In the genomic region with DNA sequence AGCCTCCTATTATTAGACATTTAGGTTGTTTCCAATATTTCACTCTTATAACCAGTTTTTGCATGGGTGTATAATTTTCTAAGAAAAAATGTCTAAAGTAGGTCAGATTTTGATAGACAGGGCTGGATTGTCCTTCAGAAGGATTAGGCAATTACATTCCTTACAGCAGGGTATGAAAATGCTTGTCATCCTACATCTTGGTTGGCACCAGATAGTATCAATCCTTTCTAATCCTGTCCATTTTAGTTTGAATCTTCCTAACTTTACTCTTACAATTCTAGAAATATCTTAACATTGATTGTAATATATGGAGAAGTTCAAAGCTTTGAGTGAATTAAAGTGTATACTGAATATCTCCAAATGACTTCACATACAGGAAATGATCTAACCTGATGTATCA, we compare ENCODE assay signal across 19 cellular contexts.
"Had no signal": no experiment of that assay in that cellular context is flagged by ENCODE, and none has a peak within 500 bp of the region (broad histone marks: within the 10 kb centered on the region; RNA-seq: fewer than 3 reads in every experiment).

No MANE protein-coding gene starts in this region.

- DNase-seq: activated CD4-positive, alpha-beta T cell treated with anti-CD3 and anti-CD28 coated beads for 48 hours; activated CD4-positive, alpha-beta T cell treated with anti-CD3 and anti-CD28 coated beads, Interleukin-2, amount 50 U/mL, for 48 hours; activated CD8-positive, alpha-beta memory T cell treated with anti-CD3 and anti-CD28 coated beads, Interleukin-2, amount 10 ng/mL, durations not matched to agents 7 days and 5 days; activated effector memory CD4-positive, alpha-beta T cell treated with Interleukin-2 at 50 U/mL for 16 hours; activated naive CD4-positive, alpha-beta T cell; activated T-cell treated with anti-CD3 and anti-CD28 coated beads, Interleukin-2, amount 50 U/mL, for 24 hours; aorta; NCI-H1105; NCI-H1436; NCI-H1694 treated with DMSO at 0.1 percent for 48 hours; NCI-H2029 treated with DMSO at 0.1 percent for 48 hours; NCI-H510A treated with DMSO at 0.1 percent for 48 hours; PC-3; SHP77 treated with DMSO at 0.1 percent for 48 hours had no signal

- H3K36me3 Mint-ChIP-seq: activated naive CD4-positive, alpha-beta T cell treated with anti-CD3 and anti-CD28 coated beads, Interleukin-2, amount 50 U/mL, for 24 hours had no signal

- H3K4me3 Mint-ChIP-seq: activated CD8-positive, alpha-beta memory T cell treated with anti-CD3 and anti-CD28 coated beads, Interleukin-2, amount 10 ng/mL, durations not matched to agents 7 days and 5 days; activated naive CD4-positive, alpha-beta T cell treated with anti-CD3 and anti-CD28 coated beads, Interleukin-2, amount 50 U/mL, for 24 hours; activated T-cell treated with anti-CD3 and anti-CD28 coated beads, Interleukin-2, amount 50 U/mL, for 24 hours; activated T-helper 1 cell treated with anti-CD3 and anti-CD28 coated beads, Interleukin-12 subunit alpha, Interleukin-12 subunit beta, Interleukin-2, Interleukin-4 antibody, amounts not matched to agents 30 ng/mL and 10 ng/mL and 1 ng/mL, durations not matched to agents 14 hours and 24 hours and 36 hours; T-helper 1 cell treated with Interleukin-12 subunit alpha and Interleukin-12 subunit beta and Interleukin-4 antibody, amounts not matched to agents 30 μg/mL and 1 μg/mL, for 36 hours had no signal

- H3K27ac Mint-ChIP-seq: activated CD8-positive, alpha-beta memory T cell treated with anti-CD3 and anti-CD28 coated beads, Interleukin-2, amount 10 ng/mL, durations not matched to agents 7 days and 5 days; activated naive CD4-positive, alpha-beta T cell treated with anti-CD3 and anti-CD28 coated beads, Interleukin-2, amount 50 U/mL, for 24 hours; activated T-cell treated with anti-CD3 and anti-CD28 coated beads, Interleukin-2, amount 50 U/mL, for 24 hours; T-helper 1 cell treated with Interleukin-12 subunit alpha and Interleukin-12 subunit beta and Interleukin-4 antibody, amounts not matched to agents 30 μg/mL and 1 μg/mL, for 36 hours had no signal

- H3K36me3 ChIP-seq: breast epithelium had no signal

- H3K27ac ChIP-seq: breast epithelium had no signal

- H3K4me1 ChIP-seq: breast epithelium had no signal

- H3K9me3 ChIP-seq: breast epithelium had no signal

- H3K27me3 Mint-ChIP-seq: activated CD8-positive, alpha-beta memory T cell treated with anti-CD3 and anti-CD28 coated beads, Interleukin-2, amount 10 ng/mL, durations not matched to agents 7 days and 5 days; activated T-cell treated with anti-CD3 and anti-CD28 coated beads, Interleukin-2, amount 50 U/mL, for 24 hours had no signal

- H3K27me3 ChIP-seq: breast epithelium had no signal

- H3K4me1 Mint-ChIP-seq: activated naive CD4-positive, alpha-beta T cell treated with anti-CD3 and anti-CD28 coated beads, Interleukin-2, amount 50 U/mL, for 24 hours had no signal

- ATAC-seq: activated CD4-positive, CD25-positive, alpha-beta regulatory T cell treated with anti-CD3 and anti-CD28 coated beads, Interleukin-2, amount 50 U/mL, for 24 hours; PC-3 had no signal

- H3K4me3 ChIP-seq: breast epithelium had no signal
